ENCODE assay signal across 8 cellular contexts in the genomic region with DNA sequence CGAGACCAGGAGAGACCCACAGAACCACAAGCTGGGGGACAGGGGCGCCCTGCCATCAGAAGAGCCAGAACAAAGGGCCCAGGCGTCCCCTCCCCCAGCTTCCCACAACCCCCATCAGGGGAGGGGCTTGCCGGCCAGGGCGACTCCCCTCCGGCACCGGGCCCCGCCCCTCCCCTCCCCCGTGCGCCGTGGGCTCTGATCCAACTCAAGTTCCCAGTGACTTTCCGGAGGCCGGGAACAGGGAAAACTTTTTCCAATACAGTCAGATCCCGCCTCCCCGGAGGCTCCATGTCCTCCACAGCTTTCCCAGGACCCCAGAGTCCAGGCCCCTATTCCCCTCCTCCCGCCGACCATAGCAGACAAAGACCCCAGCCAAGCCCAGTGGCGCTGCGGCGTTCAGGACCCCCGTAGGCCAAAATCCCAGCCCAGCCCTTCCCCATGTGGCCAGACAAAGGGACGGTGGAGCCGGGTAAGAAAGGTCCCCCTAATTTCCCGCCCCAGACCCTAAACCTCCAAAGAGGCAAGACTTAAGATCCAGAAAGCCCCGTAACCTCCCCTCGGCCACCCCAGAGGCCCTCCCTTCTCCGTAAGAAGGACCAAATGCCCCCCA. TPM values are rescaled to one million over a fixed set of nuclear protein-coding genes. Genes with fewer than 3 reads are reported as not detected.
DNase-seq lines count a peak whose midpoint lies in the region; ATAC-seq, FAIRE-seq and TF ChIP-seq lines count a peak whose summit lies in the region.

No MANE protein-coding gene starts in this region.

- peak overlapping the region; percentile 64 for H2AFZ ChIP-seq in astrocyte (ENCODE audit: low read depth, low read length)

- WGBS in A549 (ENCODE audit: missing lambda C conversion rate), result 4% methylated on average over 15 of the region's 27 CpGs
- WGBS in sigmoid colon, 2 donors, result 2 to 8% methylated on average over 27 of the region's 27 CpGs

- FAIRE-seq in A549 (lab: Jason Lieb, UNC) (no peak), astrocyte (lab: Jason Lieb, UNC) (no peak)

- DNase-seq in A549 (ENCODE audit: low read depth in 1 of 2, low spot score in 1 of 2), result peak; percentile 86 to 91
- peak; percentile 65 for DNase-seq in astrocyte (ENCODE audit: low read depth)
- peak; percentile 95 for DNase-seq in sigmoid colon
- DNase-seq in cortex of kidney (lab: John Stamatoyannopoulos, UW), result no peak

- POLR2A ChIA-PET in A549 (lab: Yijun Ruan, JAX) (interaction anchor here (0.6 to 1.5 kb wide), 11 partner anchors 9 to 961 kb away, joined by 3 to 4 read pairs (median 3); a partner anchor contains a TSS), HEK293 (lab: Yijun Ruan, JAX) (interaction anchor here (0.7 to 2.0 kb wide), 6 partner anchors 10 to 92 kb away, joined by 3 to 5 read pairs (median 4); a partner anchor contains a TSS)

- H3K9me3 ChIP-seq in A549, result no peaks in the 10 kb centered on the region
- H3K9me3 ChIP-seq in HEK293 (ENCODE audit: control insufficient read depth, insufficient read depth, low read depth, low read length), result no peaks in the 10 kb centered on the region
- H3K9me3 ChIP-seq in astrocyte (ENCODE audit: insufficient read depth, low read depth, low read length), result no peaks in the 10 kb centered on the region
- H3K9me3 ChIP-seq in sigmoid colon, result no peaks in the 10 kb centered on the region

- peaks cover 17 to 21% of the 10 kb centered on the region in 2 experiments for H3K36me3 ChIP-seq in HEK293 (ENCODE audit: control insufficient read depth in 2 of 2, insufficient read depth in 1 of 2, low read length in 2 of 2)
- H3K36me3 ChIP-seq in astrocyte (ENCODE audit: insufficient read depth, low read length), result peaks cover 8% of the 10 kb centered on the region
- H3K36me3 ChIP-seq in sigmoid colon, result peaks cover 0 to 34% (median 13%) of the 10 kb centered on the region in 4 donors

- H3K27me3 ChIP-seq in astrocyte (ENCODE audit: insufficient read depth, low read length) (no peaks in the 10 kb centered on the region), sigmoid colon (no peaks in the 10 kb centered on the region)

- H3K27ac ChIP-seq in A549 (peak overlapping the region; percentile 87 to 90), HEK293 (ENCODE audit: extremely low read depth, low read depth, low read length) (peak overlapping the region; percentile 83), astrocyte (ENCODE audit: low read depth, low read length) (peak overlapping the region; percentile 94), sigmoid colon (peak overlapping the region; percentile 93 to 98 (median 96))

- H3K4me2 ChIP-seq in A549 (peak overlapping the region; percentile 99), astrocyte (ENCODE audit: low read length) (peak overlapping the region; percentile 93)

- ATAC-seq in A549 (peak; percentile 29 to 31), GM18867 (IDR thresholded peaks at IDR 0.05; ENCODE audit: unreplicated experiment) (no peak), HG03354 (IDR thresholded peaks at IDR 0.05; ENCODE audit: poor library complexity, severe bottlenecking, unreplicated experiment) (no peak)

- TF ChIP-seq RAD21 in A549 (conservative IDR thresholded peaks at IDR 0.05 in 1 of 2, IDR thresholded peaks at IDR 0.05 in 1 of 2), result no peak

- peaks cover 49% of the 10 kb centered on the region for H3K79me2 ChIP-seq in astrocyte (ENCODE audit: insufficient read depth, low read length)

- CTCF ChIA-PET in A549 (lab: Yijun Ruan, JAX) (interaction anchor here (0.6 to 2.0 kb wide), 4 partner anchors 9 to 86 kb away, joined by 3 to 10 read pairs (median 3); no protein-coding TSS in a partner anchor), HEK293 (lab: Yijun Ruan, JAX) (interaction anchor here (0.5 to 1.0 kb wide), 2 partner anchors 34 to 60 kb away, joined by 4 read pairs; no protein-coding TSS in a partner anchor)

- H3K4me1 Mint-ChIP-seq in astrocyte (ENCODE audit: low read depth, unreplicated experiment), result peaks cover 8% of the 10 kb centered on the region

- TF ChIP-seq POLR2A in A549 (IDR thresholded peaks at IDR 0.05; ENCODE audit: low read length) (no peak), sigmoid colon (IDR thresholded peaks at IDR 0.05) (peak; percentile 31 to 58)

- TF ChIP-seq EP300 in A549 (IDR thresholded peaks at IDR 0.05) (no peak), sigmoid colon (IDR thresholded peaks at IDR 0.05) (peak in 1 of 4 donors; percentile 7)

- H3K4me1 ChIP-seq in A549 (peaks cover 17% of the 10 kb centered on the region), HEK293 (ENCODE audit: control insufficient read depth, insufficient read depth, low read length) (peaks cover 14% of the 10 kb centered on the region), astrocyte (ENCODE audit: insufficient read depth, low read length) (peaks cover 16% of the 10 kb centered on the region), sigmoid colon (peaks cover 0 to 35% (median 28%) of the 10 kb centered on the region in 4 donors)

- no peak overlapping the region for H3K4me3 Mint-ChIP-seq in astrocyte (ENCODE audit: unreplicated experiment)

- peak overlapping the region; percentile 90 for H3K27ac Mint-ChIP-seq in astrocyte (ENCODE audit: unreplicated experiment)

- peak overlapping the region; percentile 98 for H3K9ac ChIP-seq in astrocyte (ENCODE audit: low read length)

- H3K36me3 Mint-ChIP-seq in astrocyte (ENCODE audit: low read depth, unreplicated experiment), result peaks cover 12% of the 10 kb centered on the region

- H4K20me1 ChIP-seq in astrocyte (ENCODE audit: insufficient read depth, low read length), result peaks cover 10% of the 10 kb centered on the region

- intact Hi-C loops in sigmoid colon (cut with DNase I), result loop anchor here (1.0 kb wide), 1 partner anchor 22 kb away; no protein-coding TSS in a partner anchor

- peaks cover 2% of the 10 kb centered on the region for H3K27me3 Mint-ChIP-seq in astrocyte (ENCODE audit: low read depth, unreplicated experiment)

- H3K4me3 ChIP-seq in A549 (peak overlapping the region; percentile 88), HEK293 (ENCODE audit: low read depth, low read length) (peak overlapping the region; percentile 77), astrocyte (ENCODE audit: insufficient read depth, low read depth, low read length) (peak overlapping the region; percentile 94), iPS-11a (ENCODE audit: low read depth, low read length) (peak overlapping the region; percentile 86), sigmoid colon (peak overlapping the region; percentile 76 to 92 (median 85))

- TF ChIP-seq CTCF in A549 (IDR thresholded peaks at IDR 0.05) (no peak), HEK293 (tag by site-specific recombination; IDR thresholded peaks at IDR 0.05) (no peak), astrocyte (IDR thresholded peaks at IDR 0.05; ENCODE audit: insufficient read depth, low read depth, low read length) (no peak), sigmoid colon (IDR thresholded peaks at IDR 0.05) (peak in 1 of 4 experiments; percentile 3)

- H3K9me3 Mint-ChIP-seq in astrocyte (ENCODE audit: unreplicated experiment), result no peaks in the 10 kb centered on the region

TF ChIP-seq in A549, 52 proteins besides CTCF, POLR2A, EP300 and RAD21 (continues in another document):
- no peak for TF ChIP-seq SREBF2 (IDR thresholded peaks at IDR 0.05)

RNA-seq across cellular contexts. Expression of a gene that starts 0.7 kb away (rescaled TPM):
- 15.9 and 20.3 TPM in 2 replicates for polyA plus RNA-seq in A549 (2011; rRNA removed)
- 13.0 and 16.5 TPM in 2 replicates for polyA plus RNA-seq in A549 (2012; cell fraction: cytosol; rRNA removed)
- 16.9 and 17.8 TPM in 2 replicates for polyA plus RNA-seq in A549 (2012; cell fraction: nucleus; rRNA removed)
- polyA plus RNA-seq in A549 (2017; fragmentation: RNase III; extraction: RNeasy Plus Mini Kit Qiagen cat#74134 plus additional on column Dnase treatment), result 19.0 to 26.3 TPM (median 25.3 TPM) in 3 replicates
- 36.2 and 44.5 TPM in 2 replicates for polyA minus RNA-seq in A549 (2011; rRNA and poly(A)+ RNA removed)
- 46.5 and 58.2 TPM in 2 replicates for total RNA-seq in astrocyte
- 10 to 100 TPM; 60.6 to 74.9 (median 61.3) TPM for total RNA-seq in sigmoid colon
- 10 to 100 TPM in 2 of 3 donors, 1 to 10 TPM in 1; 5.8 to 17.9 (median 10.2) TPM for polyA plus RNA-seq in sigmoid colon

RNA-seq across cellular contexts. Expression of a gene that starts 2.1 kb away (rescaled TPM):
- polyA plus RNA-seq in A549 (2011; rRNA removed) (0.53 and 0.91 TPM in 2 replicates), A549 (2017; fragmentation: RNase III; extraction: RNeasy Plus Mini Kit Qiagen cat#74134 plus additional on column Dnase treatment) (0.26 to 0.68 TPM (median 0.37 TPM) in 3 replicates), sigmoid colon (1 to 10 TPM in 1 of 3 donors, under 1 TPM in 1, not detected in 1; 0.17 to 3.6 TPM)
- polyA plus RNA-seq in A549 (2012; cell fraction: cytosol; rRNA removed), result 0.61 and 0.73 TPM in 2 replicates
- 0.47 and 0.91 TPM in 2 replicates for polyA plus RNA-seq in A549 (2012; cell fraction: nucleus; rRNA removed)
- polyA minus RNA-seq in A549 (2011; rRNA and poly(A)+ RNA removed), result 0.49 and 1.4 TPM in 2 replicates
- total RNA-seq in astrocyte (0.89 and 1.1 TPM in 2 replicates), sigmoid colon (1 to 10 TPM in 2 of 4 donors, not detected in 2; 1.8 to 2.0 TPM)

RNA-seq across cellular contexts. Expression of a gene that starts 26.3 kb away (rescaled TPM):
- not detected in 2 replicates for polyA plus RNA-seq in A549 (2011; rRNA removed)
- polyA plus RNA-seq in A549 (2012; cell fraction: cytosol; rRNA removed), result not detected in 2 replicates
- polyA plus RNA-seq in A549 (2012; cell fraction: nucleus; rRNA removed), result not detected in 2 replicates
- polyA plus RNA-seq in A549 (2017; fragmentation: RNase III; extraction: RNeasy Plus Mini Kit Qiagen cat#74134 plus additional on column Dnase treatment), result 0.13 to 0.22 TPM in 2 of 3 replicates, not detected in the other
- polyA minus RNA-seq in A549 (2011; rRNA and poly(A)+ RNA removed), result not detected in 2 replicates
- 0.20 TPM in 1 of 2 replicates, not detected in the other for total RNA-seq in astrocyte
- 10 to 100 TPM in 1 of 4 donors, 1 to 10 TPM in 3; 5.8 to 10.3 (median 9.2) TPM for total RNA-seq in sigmoid colon
- 100 to 1,000 TPM in 1 of 3 donors, 10 to 100 TPM in 1, 1 to 10 TPM in 1; 7.2 to 220 (median 14.3) TPM for polyA plus RNA-seq in sigmoid colon

RNA-seq across cellular contexts. Expression of a gene that starts 26.5 kb away (rescaled TPM):
- polyA plus RNA-seq in A549 (2011; rRNA removed) (0.08 TPM in 2 replicates), A549 (2017; fragmentation: RNase III; extraction: RNeasy Plus Mini Kit Qiagen cat#74134 plus additional on column Dnase treatment) (0.17 TPM in 1 of 3 replicates, not detected in the others), sigmoid colon (under 1 TPM in 1 of 3 donors, not detected in 2; 0.04 TPM)
- 0.03 and 0.09 TPM in 2 replicates for polyA plus RNA-seq in A549 (2012; cell fraction: cytosol; rRNA removed)
- polyA plus RNA-seq in A549 (2012; cell fraction: nucleus; rRNA removed), result 0.05 and 0.06 TPM in 2 replicates
- polyA minus RNA-seq in A549 (2011; rRNA and poly(A)+ RNA removed), result not detected in 2 replicates
- total RNA-seq in astrocyte (not detected in 2 replicates), sigmoid colon (not detected)

RNA-seq across cellular contexts. Expression of a gene that starts 36.6 kb away (rescaled TPM):
- polyA plus RNA-seq in A549 (2011; rRNA removed), result 5.9 and 8.6 TPM in 2 replicates
- 1.2 and 1.9 TPM in 2 replicates for polyA plus RNA-seq in A549 (2012; cell fraction: cytosol; rRNA removed)
- 7.1 and 17.4 TPM in 2 replicates for polyA plus RNA-seq in A549 (2012; cell fraction: nucleus; rRNA removed)
- polyA plus RNA-seq in A549 (2017; fragmentation: RNase III; extraction: RNeasy Plus Mini Kit Qiagen cat#74134 plus additional on column Dnase treatment), result 2.4 to 3.2 TPM (median 3.2 TPM) in 3 replicates
- polyA minus RNA-seq in A549 (2011; rRNA and poly(A)+ RNA removed), result 3.0 and 5.4 TPM in 2 replicates
- 2.8 and 4.6 TPM in 2 replicates for total RNA-seq in astrocyte
- total RNA-seq in sigmoid colon, result 1 to 10 TPM; 1.1 to 3.6 (median 2.2) TPM
- under 1 TPM in 2 of 3 donors, not detected in 1; under 0.01 to 0.85 TPM for polyA plus RNA-seq in sigmoid colon

Comparison
In these comparisons a context has a peak if more than half of its experiments do, and no peak if none do; other contexts are left out.
1. ATAC-seq: peak in A549 (2 of 2); none in GM18867 (single experiment) and HG03354 (single experiment).
2. Peak in every context shown above with its lines, with median percentiles within 50 percentile points of each other: H3K27ac ChIP-seq and H3K4me3 ChIP-seq.